Comparison of ENCODE assay signal across 1 cellular context in the genomic region with DNA sequence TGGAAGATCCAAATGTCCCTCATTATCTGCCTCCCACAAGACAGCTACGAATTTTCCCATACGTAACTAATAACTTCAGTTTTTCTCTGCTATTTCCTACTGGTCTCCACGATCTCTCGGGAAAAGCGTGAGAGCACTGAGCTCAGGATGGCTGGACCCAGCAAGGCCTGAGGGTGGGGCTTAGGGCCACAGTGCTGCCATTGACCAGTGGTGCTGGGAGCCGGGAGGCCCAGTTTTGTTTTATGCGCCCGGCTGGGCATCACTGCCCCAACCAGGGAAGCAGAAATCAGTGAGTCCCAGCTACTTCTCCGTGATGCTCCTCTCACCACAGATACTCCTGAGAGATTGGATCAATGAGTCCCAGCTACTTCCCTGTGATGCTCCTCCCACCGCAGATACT.
TF ChIP-seq lines count a peak whose summit lies in the region.

No MANE protein-coding gene starts in this region.

TF ChIP-seq in H1, 55 proteins besides CTCF, POLR2A, EP300 and RAD21:
- TF ChIP-seq CTBP2 (IDR thresholded peaks at IDR 0.05; ENCODE audit: borderline replicate concordance, insufficient read depth, insufficient read length, low read length) (no peak), CEBPB (IDR thresholded peaks at IDR 0.05; ENCODE audit: low read depth, low read length) (no peak), JUND (IDR thresholded peaks at IDR 0.05; ENCODE audit: low read length) (no peak), CBX5 (IDR thresholded peaks at IDR 0.05; ENCODE audit: low read depth, low read length) (no peak), JUN (IDR thresholded peaks at IDR 0.05; ENCODE audit: low read depth, low read length) (no peak), NANOG (IDR thresholded peaks at IDR 0.05; ENCODE audit: insufficient read depth, low read depth, low read length, poor library complexity, severe bottlenecking) (no peak), KDM5A (IDR thresholded peaks at IDR 0.05; ENCODE audit: low read length) (no peak), POU5F1 (IDR thresholded peaks at IDR 0.05; ENCODE audit: low read depth, low read length) (no peak), CREB1 (IDR thresholded peaks at IDR 0.05) (no peak), SIX5 (IDR thresholded peaks at IDR 0.05; ENCODE audit: low read depth, low read length) (no peak), SRF (IDR thresholded peaks at IDR 0.05; ENCODE audit: low read depth, low read length) (no peak), TCF12 (IDR thresholded peaks at IDR 0.05; ENCODE audit: low read depth, low read length) (no peak), KDM4A (IDR thresholded peaks at IDR 0.05; ENCODE audit: low read depth, low read length, severe bottlenecking) (no peak), SP2 (IDR thresholded peaks at IDR 0.05; ENCODE audit: low read length) (no peak), BACH1 (IDR thresholded peaks at IDR 0.05; ENCODE audit: low read length) (no peak), POLR2AphosphoS5 (IDR thresholded peaks at IDR 0.05; ENCODE audit: low read depth, low read length) (no peak), SUZ12 (IDR thresholded peaks at IDR 0.05; ENCODE audit: low read length) (no peak), TBP (IDR thresholded peaks at IDR 0.05; ENCODE audit: low read depth, low read length) (no peak)
- TF ChIP-seq, protein P1, sequence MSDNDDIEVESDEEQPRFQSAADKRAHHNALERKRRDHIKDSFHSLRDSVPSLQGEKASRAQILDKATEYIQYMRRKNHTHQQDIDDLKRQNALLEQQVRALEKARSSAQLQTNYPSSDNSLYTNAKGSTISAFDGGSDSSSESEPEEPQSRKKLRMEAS (IDR thresholded peaks at IDR 0.05) = no peak
